Comparison of ENCODE assay signal across 14 cellular contexts in genomic region chr16:4260360-4260759, GRCh38. TPM values are rescaled to one million over a fixed set of nuclear protein-coding genes. Genes with fewer than 3 reads are reported as not detected.
DNase-seq lines count a peak whose midpoint lies in the region; ATAC-seq, FAIRE-seq and TF ChIP-seq lines count a peak whose summit lies in the region.
"Had no signal": no experiment of that assay in that cellular context is flagged by ENCODE, and none has a peak within 500 bp of the region (broad histone marks: within the 10 kb centered on the region; RNA-seq: fewer than 3 reads in every experiment).

No MANE protein-coding gene starts in this region.

- peaks cover 16 to 42% of the 10 kb centered on the region in 2 experiments for H3K36me3 ChIP-seq in HepG2 (replicated peaks in 1 of 2; ENCODE audit: control insufficient read depth in 1 of 2, insufficient read depth in 2 of 2, low read length in 2 of 2)
- peaks cover 7% of the 10 kb centered on the region for H3K36me3 ChIP-seq in brain microvascular endothelial cell (replicated peaks)

- no peaks in the 10 kb centered on the region for H3K9me3 ChIP-seq in HepG2 (ENCODE audit: low read length)

- no peak for TF ChIP-seq RAD21 in HepG2 (CRISPR knock-in tag; IDR thresholded peaks at IDR 0.05)

- peaks cover 17% of the 10 kb centered on the region; the same call in 1 of the 2 replicates for H3K4me1 ChIP-seq in HepG2 (ENCODE audit: insufficient read depth, low read length)

- H3K27me3 ChIP-seq in HepG2 (ENCODE audit: control insufficient read depth in 1 of 2, insufficient read depth in 2 of 2, low read length in 2 of 2) (no peaks in the 10 kb centered on the region), brain microvascular endothelial cell (replicated peaks) (no peaks in the 10 kb centered on the region)

- BruUV-seq in HepG2 (replicated peaks; lab: Mats Ljungman, UMichigan), result no TSS peak

- TF ChIP-seq CTCF in HepG2 (CRISPR knock-in tag; IDR thresholded peaks at IDR 0.05), result no peak
- TF ChIP-seq CTCF in brain microvascular endothelial cell (IDR thresholded peaks at IDR 0.05; ENCODE audit: low read depth, low read length, missing control alignments), result no peak

- POLR2A ChIA-PET in HepG2 (lab: Yijun Ruan, JAX), result interaction anchor here (0.5 to 0.9 kb wide), 2 partner anchors 13 to 35 kb away, joined by 3 to 4 read pairs; no protein-coding TSS in a partner anchor

- H3K9ac ChIP-seq in HepG2 (ENCODE audit: insufficient read depth, low read depth, low read length), result no peak overlapping the region

- TF ChIP-seq POLR2A in HepG2 (IDR thresholded peaks at IDR 0.05; ENCODE audit: insufficient read depth in 1 of 2, low read depth in 2 of 2, low read length in 2 of 2), result no peak

- no peak overlapping the region for H2AFZ ChIP-seq in HepG2 (ENCODE audit: low read length)

- H3K79me2 ChIP-seq in HepG2 (ENCODE audit: insufficient read depth, low read length), result peaks cover 2% of the 10 kb centered on the region

- WGBS in HepG2 (ENCODE audit: low lambda C conversion rate), result 98% methylated on average over 14 of the region's 14 CpGs

- CTCF ChIA-PET in HepG2 (lab: Yijun Ruan, JAX; ENCODE audit: low intra/inter-chr PET ratio, low total read pairs), result no interaction called here

- in situ Hi-C loops in HepG2 (cut with HindIII; ENCODE audit: extremely low pct_ligation_motif_present, low pct_unique_long_range_greater_than_20kb), result no loop called here
- in situ Hi-C loops in brain microvascular endothelial cell (cut with HindIII; ENCODE audit: low pct_ligation_motif_present, low sequenced_read_pairs), result no loop called here

- H3K4me3 ChIP-seq in HepG2 (replicated peaks in 1 of 3; ENCODE audit: insufficient read depth in 1 of 3, low read depth in 2 of 3, low read length in 3 of 3) (no peak overlapping the region), brain microvascular endothelial cell (ENCODE audit: low read depth, low read length) (no peak overlapping the region)
- H3K4me3 ChIP-seq: skin epidermis had no signal

- DNase-seq in COLO668 (lab: John Stamatoyannopoulos, UW; ENCODE audit: unreplicated experiment) (peak; percentile 97), NCI-H1436 treated with DMSO at 0.1 percent for 48 hours (lab: John Stamatoyannopoulos, UW) (peak; percentile 62), NCI-H748 (lab: John Stamatoyannopoulos, UW; ENCODE audit: unreplicated experiment) (peak; percentile 93), HepG2 (ENCODE audit: low spot score) (no peak), brain microvascular endothelial cell (no peak), DMS114 treated with DMSO at 0.1 percent for 48 hours (lab: John Stamatoyannopoulos, UW; ENCODE audit: unreplicated experiment) (no peak)
- no peak for DNase-seq in stimulated activated naive CD8-positive, alpha-beta T cell treated with anti-CD3 and anti-CD28 coated beads, Interleukin-15, Interleukin-2, amounts not matched to agents 100 U/mL and 50 U/mL, for 24 hours
- DNase-seq in activated T-cell treated with anti-CD3 and anti-CD28 coated beads, Interleukin-2, amount 50 U/mL, for 48 hours, result no peak
- DNase-seq: activated CD8-positive, alpha-beta memory T cell treated with anti-CD3 and anti-CD28 coated beads for 24 hours; activated gamma-delta T cell treated with Interleukin-2 at 50 U/mL for 16 hours; CD8-positive, alpha-beta T cell; MM.1S; nucleus accumbens had no signal

- no peaks in the 10 kb centered on the region; the same call in 1 of the 2 replicates for H4K20me1 ChIP-seq in HepG2 (ENCODE audit: insufficient read depth, low read length)

- H3K27ac ChIP-seq in HepG2 (ENCODE audit: extremely low read length, insufficient read depth, low read length) (no peak overlapping the region), brain microvascular endothelial cell (no peak overlapping the region)
- H3K27ac ChIP-seq: skin epidermis had no signal

- TF ChIP-seq EP300 in HepG2 (IDR thresholded peaks at IDR 0.05; ENCODE audit: low read depth in 2 of 2, low read length in 2 of 2), result no peak
- TF ChIP-seq EP300 in HepG2 (CRISPR knock-in tag; IDR thresholded peaks at IDR 0.05; ENCODE audit: borderline replicate concordance), result no peak

- intact Hi-C loops in HepG2 (cut with micrococcal nuclease; ENCODE audit: unreplicated experiment), result no loop called here

- H3K4me2 ChIP-seq in HepG2 (ENCODE audit: low read depth, low read length), result no peak overlapping the region

- FAIRE-seq in HepG2 (lab: Jason Lieb, UNC), result no peak

- ATAC-seq in HepG2, result no peak
- no peak for ATAC-seq in stimulated activated naive CD8-positive, alpha-beta T cell treated with anti-CD3 and anti-CD28 coated beads, Interleukin-15, Interleukin-2, amounts not matched to agents 100 U/mL and 50 U/mL, for 24 hours
- ATAC-seq: CD8-positive, alpha-beta T cell had no signal

RNA-seq across cellular contexts. Expression of gene TFAP4, which starts 12.5 kb away (rescaled TPM):
- total RNA-seq in HepG2 (2016; rRNA removed; fragmentation: Illumina TruSeq; extraction: Trizol), result 10.4 and 12.2 TPM in 2 replicates
- total RNA-seq in HepG2 (2016; cell fraction: cytosol; rRNA removed; fragmentation: Illumina TruSeq; extraction: Trizol; ENCODE audit: low read depth), result 22.0 and 26.0 TPM in 2 replicates
- 8.6 and 13.4 TPM in 2 replicates for total RNA-seq in HepG2 (2016; cell fraction: insoluble cytoplasmic fraction; rRNA removed; fragmentation: Illumina TruSeq; extraction: Trizol)
- 16.4 and 17.5 TPM in 2 replicates for total RNA-seq in HepG2 (2016; cell fraction: membrane; rRNA removed; fragmentation: Illumina TruSeq; extraction: Trizol)
- total RNA-seq in HepG2 (2016; cell fraction: nucleus; rRNA removed; fragmentation: Illumina TruSeq; extraction: Trizol), result 6.4 and 7.5 TPM in 2 replicates
- polyA plus RNA-seq in HepG2 (2011; rRNA removed), result 13.0 and 15.6 TPM in 2 replicates
- polyA plus RNA-seq in HepG2 (2011; cell fraction: cytosol; rRNA removed), result 4.7 and 8.9 TPM in 2 replicates
- polyA plus RNA-seq in HepG2 (2011; cell fraction: nucleus; rRNA removed), result 12.3 and 16.1 TPM in 2 replicates
- 9.9 and 12.9 TPM in 2 replicates for polyA plus RNA-seq in HepG2 (2012)
- 4.9 and 5.3 TPM in 2 replicates for polyA plus RNA-seq in HepG2 (2016; cell fraction: cytosol; fragmentation: Illumina TruSeq; extraction: Trizol; ENCODE audit: low read depth)
- 13.4 and 17.4 TPM in 2 replicates for polyA plus RNA-seq in HepG2 (2016; cell fraction: insoluble cytoplasmic fraction; fragmentation: Illumina TruSeq; extraction: Trizol; ENCODE audit: low read depth)
- polyA plus RNA-seq in HepG2 (2016; cell fraction: membrane; fragmentation: Illumina TruSeq; extraction: Trizol; ENCODE audit: low read depth), result 7.5 and 7.9 TPM in 2 replicates
- polyA plus RNA-seq in HepG2 (2016; cell fraction: nucleus; fragmentation: Illumina TruSeq; extraction: Trizol; ENCODE audit: insufficient read depth, low read depth), result 20.3 and 24.4 TPM in 2 replicates
- 36.2 and 88.6 TPM in 2 replicates for polyA minus RNA-seq in HepG2 (2011; rRNA and poly(A)+ RNA removed; ENCODE audit: low replicate concordance)
- polyA minus RNA-seq in HepG2 (2011; cell fraction: cytosol; rRNA and poly(A)+ RNA removed), result 18.4 and 24.2 TPM in 2 replicates
- polyA minus RNA-seq in HepG2 (2011; cell fraction: nucleus; rRNA and poly(A)+ RNA removed), result 6.2 and 8.5 TPM in 2 replicates

RNA-seq across cellular contexts. Expression of gene SRL, which starts 18.5 kb away (rescaled TPM):
- not detected in 2 replicates for total RNA-seq in HepG2 (2016; rRNA removed; fragmentation: Illumina TruSeq; extraction: Trizol)
- total RNA-seq in HepG2 (2016; cell fraction: cytosol; rRNA removed; fragmentation: Illumina TruSeq; extraction: Trizol; ENCODE audit: low read depth), result not detected in 2 replicates
- 0.02 TPM in 1 of 2 replicates, not detected in the other for total RNA-seq in HepG2 (2016; cell fraction: insoluble cytoplasmic fraction; rRNA removed; fragmentation: Illumina TruSeq; extraction: Trizol)
- not detected in 2 replicates for total RNA-seq in HepG2 (2016; cell fraction: membrane; rRNA removed; fragmentation: Illumina TruSeq; extraction: Trizol)
- not detected in 2 replicates for total RNA-seq in HepG2 (2016; cell fraction: nucleus; rRNA removed; fragmentation: Illumina TruSeq; extraction: Trizol)
- 0.04 and 0.05 TPM in 2 replicates for polyA plus RNA-seq in HepG2 (2011; rRNA removed)
- polyA plus RNA-seq in HepG2 (2011; cell fraction: cytosol; rRNA removed), result 0.04 and 0.05 TPM in 2 replicates
- 0.03 and 0.05 TPM in 2 replicates for polyA plus RNA-seq in HepG2 (2011; cell fraction: nucleus; rRNA removed)
- 0.05 and 0.16 TPM in 2 replicates for polyA plus RNA-seq in HepG2 (2012)
- not detected in 2 replicates for polyA plus RNA-seq in HepG2 (2016; cell fraction: cytosol; fragmentation: Illumina TruSeq; extraction: Trizol; ENCODE audit: low read depth)
- polyA plus RNA-seq in HepG2 (2016; cell fraction: insoluble cytoplasmic fraction; fragmentation: Illumina TruSeq; extraction: Trizol; ENCODE audit: low read depth), result not detected in 2 replicates
- not detected in 2 replicates for polyA plus RNA-seq in HepG2 (2016; cell fraction: membrane; fragmentation: Illumina TruSeq; extraction: Trizol; ENCODE audit: low read depth)
- polyA plus RNA-seq in HepG2 (2016; cell fraction: nucleus; fragmentation: Illumina TruSeq; extraction: Trizol; ENCODE audit: insufficient read depth, low read depth), result not detected in 2 replicates
- 0.08 TPM in 1 of 2 replicates, not detected in the other for polyA minus RNA-seq in HepG2 (2011; rRNA and poly(A)+ RNA removed; ENCODE audit: low replicate concordance)
- polyA minus RNA-seq in HepG2 (2011; cell fraction: cytosol; rRNA and poly(A)+ RNA removed), result not detected in 2 replicates
- not detected in 2 replicates for polyA minus RNA-seq in HepG2 (2011; cell fraction: nucleus; rRNA and poly(A)+ RNA removed)
- total RNA-seq: CD8-positive, alpha-beta T cell had no signal

RNA-seq across cellular contexts. Expression of gene GLIS2, which starts 55.5 kb away (rescaled TPM):
- 0.24 and 0.29 TPM in 2 replicates for total RNA-seq in HepG2 (2016; rRNA removed; fragmentation: Illumina TruSeq; extraction: Trizol)
- total RNA-seq in HepG2 (2016; cell fraction: cytosol; rRNA removed; fragmentation: Illumina TruSeq; extraction: Trizol; ENCODE audit: low read depth), result 1.0 and 1.1 TPM in 2 replicates
- 0.18 and 0.30 TPM in 2 replicates for total RNA-seq in HepG2 (2016; cell fraction: insoluble cytoplasmic fraction; rRNA removed; fragmentation: Illumina TruSeq; extraction: Trizol)
- total RNA-seq in HepG2 (2016; cell fraction: membrane; rRNA removed; fragmentation: Illumina TruSeq; extraction: Trizol), result 0.59 and 0.65 TPM in 2 replicates
- 0.34 and 0.63 TPM in 2 replicates for total RNA-seq in HepG2 (2016; cell fraction: nucleus; rRNA removed; fragmentation: Illumina TruSeq; extraction: Trizol)
- polyA plus RNA-seq in HepG2 (2011; rRNA removed), result 0.28 and 0.39 TPM in 2 replicates
- 0.17 and 0.18 TPM in 2 replicates for polyA plus RNA-seq in HepG2 (2011; cell fraction: cytosol; rRNA removed)
- polyA plus RNA-seq in HepG2 (2011; cell fraction: nucleus; rRNA removed), result 1.1 and 1.3 TPM in 2 replicates
- polyA plus RNA-seq in HepG2 (2012), result 0.91 and 2.0 TPM in 2 replicates
- 0.27 and 0.43 TPM in 2 replicates for polyA plus RNA-seq in HepG2 (2016; cell fraction: cytosol; fragmentation: Illumina TruSeq; extraction: Trizol; ENCODE audit: low read depth)
- polyA plus RNA-seq in HepG2 (2016; cell fraction: insoluble cytoplasmic fraction; fragmentation: Illumina TruSeq; extraction: Trizol; ENCODE audit: low read depth), result 0.70 and 0.86 TPM in 2 replicates
- 1.3 and 1.4 TPM in 2 replicates for polyA plus RNA-seq in HepG2 (2016; cell fraction: membrane; fragmentation: Illumina TruSeq; extraction: Trizol; ENCODE audit: low read depth)
- 1.6 and 1.8 TPM in 2 replicates for polyA plus RNA-seq in HepG2 (2016; cell fraction: nucleus; fragmentation: Illumina TruSeq; extraction: Trizol; ENCODE audit: insufficient read depth, low read depth)
- polyA minus RNA-seq in HepG2 (2011; rRNA and poly(A)+ RNA removed; ENCODE audit: low replicate concordance), result 0.44 and 3.2 TPM in 2 replicates
- 0.18 and 0.99 TPM in 2 replicates for polyA minus RNA-seq in HepG2 (2011; cell fraction: cytosol; rRNA and poly(A)+ RNA removed)
- 0.25 and 0.52 TPM in 2 replicates for polyA minus RNA-seq in HepG2 (2011; cell fraction: nucleus; rRNA and poly(A)+ RNA removed)
- total RNA-seq: CD8-positive, alpha-beta T cell had no signal

Comparison
In these comparisons a context has a peak if more than half of its experiments do, and no peak if none do; other contexts are left out.
1. DNase-seq: peak in COLO668 (single experiment), NCI-H1436 treated with DMSO at 0.1 percent for 48 hours (single experiment) and NCI-H748 (single experiment); none in HepG2 (single experiment), brain microvascular endothelial cell (single experiment), stimulated activated naive CD8-positive, alpha-beta T cell treated with anti-CD3 and anti-CD28 coated beads, Interleukin-15, Interleukin-2, amounts not matched to agents 100 U/mL and 50 U/mL, for 24 hours (single experiment), DMS114 treated with DMSO at 0.1 percent for 48 hours (single experiment) and activated T-cell treated with anti-CD3 and anti-CD28 coated beads, Interleukin-2, amount 50 U/mL, for 48 hours (0 of 2).